11 cellular contexts compared by ENCODE assay signal in the genomic region with DNA sequence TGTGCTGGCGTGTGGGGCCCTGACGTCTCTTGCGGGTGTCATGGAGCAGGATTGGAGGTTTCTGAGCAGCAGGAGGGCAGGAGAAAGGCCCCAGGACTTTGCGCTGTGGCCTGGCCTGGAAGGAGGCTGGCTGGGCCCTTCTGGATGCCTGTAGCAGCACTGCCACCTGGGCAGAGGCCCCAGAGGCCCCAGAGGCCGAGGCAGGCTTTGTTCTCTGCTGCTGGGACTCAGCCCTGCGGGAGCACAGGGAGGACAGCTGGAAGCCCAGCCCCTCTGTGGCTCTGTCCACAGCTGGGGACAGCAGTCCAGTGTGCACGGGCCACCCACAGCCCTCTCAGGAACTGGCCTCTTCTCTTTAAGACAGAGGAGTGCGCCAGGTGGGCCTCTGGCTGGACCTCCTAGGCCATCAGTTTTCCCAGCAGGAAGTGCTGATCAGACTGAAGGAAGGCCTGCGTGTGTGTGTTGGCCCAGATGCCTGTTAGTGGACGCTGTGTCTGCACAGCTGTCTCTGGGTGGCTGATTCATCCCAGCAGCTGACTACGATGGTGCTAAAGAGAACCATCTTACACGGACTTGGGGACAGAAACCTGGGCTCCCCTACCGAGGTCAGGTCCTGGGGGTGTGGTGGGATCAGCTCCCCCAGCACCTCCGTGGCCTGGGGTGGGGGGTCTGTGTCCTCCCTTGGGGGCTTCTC. TPM values are rescaled to one million over a fixed set of nuclear protein-coding genes. Genes with fewer than 3 reads are reported as not detected.
A peak's percentile ranks its signal among the peaks of the same experiment; 100 is the strongest.
DNase-seq lines count a peak whose midpoint lies in the region; ATAC-seq and TF ChIP-seq lines count a peak whose summit lies in the region.
"Had no signal": no experiment of that assay in that cellular context is flagged by ENCODE, and none has a peak within 500 bp of the region (broad histone marks: within the 10 kb centered on the region; RNA-seq: fewer than 3 reads in every experiment).

No MANE protein-coding gene starts in this region.

- peaks cover 31% of the 10 kb centered on the region; the same call in 1 of the 2 replicates for H3K79me2 ChIP-seq in SK-N-SH (ENCODE audit: insufficient read depth)

- peaks cover 28 to 55% of the 10 kb centered on the region in 2 experiments for H3K4me1 ChIP-seq in SK-N-SH (ENCODE audit: control insufficient read depth in 1 of 2, insufficient read depth in 2 of 2, low read depth in 1 of 2, low read length in 1 of 2)

- POLR2A ChIA-PET in SK-N-SH (lab: Yijun Ruan, JAX) = interaction anchor here (1.4 kb wide), 1 partner anchor 9 kb away, joined by 3 read pairs; no protein-coding TSS in a partner anchor

- peak; percentile 84 for DNase-seq in HCEC 1CT
- DNase-seq in SK-N-SH = peak; percentile 85
- peak; percentile 72 for DNase-seq in glutamatergic neuron
- DNase-seq in NOMO-1 treated with dmso at 0.1 percent for 144 hours (lab: John Stamatoyannopoulos, UW; ENCODE audit: unreplicated experiment) = no peak
- no peak for DNase-seq in ecto neural progenitor cell (ENCODE audit: low spot score)
- DNase-seq in NCI-H446 treated with DMSO at 0.1 percent for 48 hours (lab: John Stamatoyannopoulos, UW) = no peak
- DNase-seq: KBM-7 had no signal

- H3K4me3 Mint-ChIP-seq in glutamatergic neuron (ENCODE audit: unreplicated experiment) = peak overlapping the region; percentile 20

- TF ChIP-seq CTCF in SK-N-SH (IDR thresholded peaks at IDR 0.05) = no peak
- TF ChIP-seq CTCF in glutamatergic neuron (IDR thresholded peaks at IDR 0.05; ENCODE audit: partially characterized antibody, unreplicated experiment) = no peak

- peaks cover 12% of the 10 kb centered on the region for H3K9me3 Mint-ChIP-seq in glutamatergic neuron (ENCODE audit: unreplicated experiment)

- H3K9ac ChIP-seq in SK-N-SH = 0 out of 2 replicates have a peak overlapping the region, but pooled peaks have one; percentile 11

- H2AFZ ChIP-seq in SK-N-SH (ENCODE audit: low read depth) = no peak overlapping the region

- H3K27me3 ChIP-seq in SK-N-SH (ENCODE audit: insufficient read depth) = no peaks in the 10 kb centered on the region

- TF ChIP-seq EP300 in SK-N-SH (IDR thresholded peaks at IDR 0.05; ENCODE audit: borderline replicate concordance in 1 of 2, low read depth in 1 of 2, low read length in 1 of 2) = no peak

- H3K9me3 ChIP-seq in SK-N-SH = no peaks in the 10 kb centered on the region
- H3K9me3 ChIP-seq: thoracic aorta had no signal

- peaks cover 50% of the 10 kb centered on the region for H3K4me1 Mint-ChIP-seq in glutamatergic neuron (ENCODE audit: low read depth, unreplicated experiment)

- no peak for ATAC-seq in HG02678 (IDR thresholded peaks at IDR 0.05; ENCODE audit: unreplicated experiment)

- H3K4me3 ChIP-seq in SK-N-SH (ENCODE audit: low read depth in 2 of 2, low read length in 1 of 2) (no peak overlapping the region), skin epidermis (no peak overlapping the region)
- H3K4me3 ChIP-seq: thoracic aorta had no signal

- H3K36me3 ChIP-seq in SK-N-SH (replicated peaks in 1 of 2; ENCODE audit: control insufficient read depth in 1 of 2, insufficient read depth in 2 of 2, low read length in 1 of 2) = peaks cover 0 to 14% of the 10 kb centered on the region in 2 experiments

- no peak for TF ChIP-seq RAD21 in SK-N-SH (IDR thresholded peaks at IDR 0.05; ENCODE audit: low read length)

- peaks cover 6% of the 10 kb centered on the region for H3F3A ChIP-seq in SK-N-SH (replicated peaks; ENCODE audit: insufficient read depth)

- H3K4me2 ChIP-seq in SK-N-SH = peak overlapping the region; percentile 43; the same call in 1 of the 2 replicates

- peak overlapping the region; percentile 85 for H3K27ac Mint-ChIP-seq in glutamatergic neuron (ENCODE audit: unreplicated experiment)

- H3K27ac ChIP-seq in SK-N-SH (ENCODE audit: low read depth in 2 of 2, low read length in 1 of 2) = peak overlapping the region; percentile 30 to 92; a peak in 3 of 4 replicates
- H3K27ac ChIP-seq in skin epidermis = peak overlapping the region in 20 of 21 experiments; percentile 13 to 91 (median 58)
- H3K27ac ChIP-seq: thoracic aorta had no signal

- no peaks in the 10 kb centered on the region for H3K9me2 ChIP-seq in SK-N-SH

- peaks cover 15% of the 10 kb centered on the region for H3K27me3 Mint-ChIP-seq in glutamatergic neuron (ENCODE audit: unreplicated experiment)

- peaks cover 13% of the 10 kb centered on the region for H4K20me1 ChIP-seq in SK-N-SH (ENCODE audit: insufficient read depth)

- CTCF ChIA-PET in SK-N-SH (lab: Yijun Ruan, JAX) = interaction anchor here (0.8 to 5.1 kb wide), 5 partner anchors 10 to 217 kb away, joined by 3 to 26 read pairs (median 4); no protein-coding TSS in a partner anchor

- 62% methylated on average over 12 of the region's 14 CpGs for WGBS in SK-N-SH (ENCODE audit: low lambda C conversion rate)

- H3K36me3 Mint-ChIP-seq in glutamatergic neuron (ENCODE audit: unreplicated experiment) = peaks cover 7% of the 10 kb centered on the region

TF ChIP-seq in SK-N-SH, 30 proteins besides CTCF, POLR2A, EP300 and RAD21 (continues in another document):
- TF ChIP-seq YY1 (IDR thresholded peaks at IDR 0.05; ENCODE audit: low read depth) = no peak
- peak; percentile 75 for TF ChIP-seq TCF12 (IDR thresholded peaks at IDR 0.05)
- TF ChIP-seq CHD2 (IDR thresholded peaks at IDR 0.05; ENCODE audit: low read length, partially characterized antibody) = no peak
- no peak for TF ChIP-seq ELF1 (IDR thresholded peaks at IDR 0.05)
- TF ChIP-seq NRF1 (IDR thresholded peaks at IDR 0.05; ENCODE audit: low read depth, low read length) = no peak
- TF ChIP-seq MXI1 (IDR thresholded peaks at IDR 0.05; ENCODE audit: low read depth, low read length) = 0 out of 2 replicates have a peak, but pooled peaks have one; percentile 18
- peak; percentile 58; the same call in 1 of the 2 replicates for TF ChIP-seq SIN3A (IDR thresholded peaks at IDR 0.05; ENCODE audit: borderline replicate concordance, low read depth, low read length)
- no peak for TF ChIP-seq MEF2A (IDR thresholded peaks at IDR 0.05; ENCODE audit: borderline replicate concordance, low read depth)
- TF ChIP-seq, protein P1, sequence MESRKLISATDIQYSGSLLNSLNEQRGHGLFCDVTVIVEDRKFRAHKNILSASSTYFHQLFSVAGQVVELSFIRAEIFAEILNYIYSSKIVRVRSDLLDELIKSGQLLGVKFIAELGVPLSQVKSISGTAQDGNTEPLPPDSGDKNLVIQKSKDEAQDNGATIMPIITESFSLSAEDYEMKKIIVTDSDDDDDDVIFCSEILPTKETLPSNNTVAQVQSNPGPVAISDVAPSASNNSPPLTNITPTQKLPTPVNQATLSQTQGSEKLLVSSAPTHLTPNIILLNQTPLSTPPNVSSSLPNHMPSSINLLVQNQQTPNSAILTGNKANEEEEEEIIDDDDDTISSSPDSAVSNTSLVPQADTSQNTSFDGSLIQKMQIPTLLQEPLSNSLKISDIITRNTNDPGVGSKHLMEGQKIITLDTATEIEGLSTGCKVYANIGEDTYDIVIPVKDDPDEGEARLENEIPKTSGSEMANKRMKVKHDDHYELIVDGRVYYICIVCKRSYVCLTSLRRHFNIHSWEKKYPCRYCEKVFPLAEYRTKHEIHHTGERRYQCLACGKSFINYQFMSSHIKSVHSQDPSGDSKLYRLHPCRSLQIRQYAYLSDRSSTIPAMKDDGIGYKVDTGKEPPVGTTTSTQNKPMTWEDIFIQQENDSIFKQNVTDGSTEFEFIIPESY (IDR thresholded peaks at IDR 0.05; ENCODE audit: borderline replicate concordance, low read depth) = no peak
- no peak for TF ChIP-seq RCOR1 (IDR thresholded peaks at IDR 0.05; ENCODE audit: low read length)
- no peak for TF ChIP-seq IRF3 (IDR thresholded peaks at IDR 0.05; ENCODE audit: low read depth, low read length)
- TF ChIP-seq, protein P2, sequence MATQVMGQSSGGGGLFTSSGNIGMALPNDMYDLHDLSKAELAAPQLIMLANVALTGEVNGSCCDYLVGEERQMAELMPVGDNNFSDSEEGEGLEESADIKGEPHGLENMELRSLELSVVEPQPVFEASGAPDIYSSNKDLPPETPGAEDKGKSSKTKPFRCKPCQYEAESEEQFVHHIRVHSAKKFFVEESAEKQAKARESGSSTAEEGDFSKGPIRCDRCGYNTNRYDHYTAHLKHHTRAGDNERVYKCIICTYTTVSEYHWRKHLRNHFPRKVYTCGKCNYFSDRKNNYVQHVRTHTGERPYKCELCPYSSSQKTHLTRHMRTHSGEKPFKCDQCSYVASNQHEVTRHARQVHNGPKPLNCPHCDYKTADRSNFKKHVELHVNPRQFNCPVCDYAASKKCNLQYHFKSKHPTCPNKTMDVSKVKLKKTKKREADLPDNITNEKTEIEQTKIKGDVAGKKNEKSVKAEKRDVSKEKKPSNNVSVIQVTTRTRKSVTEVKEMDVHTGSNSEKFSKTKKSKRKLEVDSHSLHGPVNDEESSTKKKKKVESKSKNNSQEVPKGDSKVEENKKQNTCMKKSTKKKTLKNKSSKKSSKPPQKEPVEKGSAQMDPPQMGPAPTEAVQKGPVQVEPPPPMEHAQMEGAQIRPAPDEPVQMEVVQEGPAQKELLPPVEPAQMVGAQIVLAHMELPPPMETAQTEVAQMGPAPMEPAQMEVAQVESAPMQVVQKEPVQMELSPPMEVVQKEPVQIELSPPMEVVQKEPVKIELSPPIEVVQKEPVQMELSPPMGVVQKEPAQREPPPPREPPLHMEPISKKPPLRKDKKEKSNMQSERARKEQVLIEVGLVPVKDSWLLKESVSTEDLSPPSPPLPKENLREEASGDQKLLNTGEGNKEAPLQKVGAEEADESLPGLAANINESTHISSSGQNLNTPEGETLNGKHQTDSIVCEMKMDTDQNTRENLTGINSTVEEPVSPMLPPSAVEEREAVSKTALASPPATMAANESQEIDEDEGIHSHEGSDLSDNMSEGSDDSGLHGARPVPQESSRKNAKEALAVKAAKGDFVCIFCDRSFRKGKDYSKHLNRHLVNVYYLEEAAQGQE (IDR thresholded peaks at IDR 0.05; ENCODE audit: low read depth, low read length) = no peak
- no peak for TF ChIP-seq GATA2 (CRISPR knock-in tag; IDR thresholded peaks at IDR 0.05)

RNA-seq across cellular contexts. Expression of gene ZNF750, which starts 26.8 kb away (rescaled TPM):
- polyA plus RNA-seq in SK-N-SH (2012; rRNA removed) = not detected in 2 replicates
- not detected in 2 replicates for polyA plus RNA-seq in SK-N-SH (2012; cell fraction: cytosol; rRNA removed)
- polyA plus RNA-seq in SK-N-SH (2012; cell fraction: nucleus; rRNA removed) = not detected in 2 replicates
- 1.4 TPM for total RNA-seq in glutamatergic neuron (ENCODE audit: unreplicated experiment)
- total RNA-seq: mucosa of gallbladder, thoracic aorta had no signal

Comparison
In these comparisons a context has a peak if more than half of its experiments do, and no peak if none do; other contexts are left out.
1. DNase-seq: peak in HCEC 1CT (single experiment), SK-N-SH (single experiment) and glutamatergic neuron (single experiment); none in NOMO-1 treated with dmso at 0.1 percent for 144 hours (single experiment), ecto neural progenitor cell (single experiment) and NCI-H446 treated with DMSO at 0.1 percent for 48 hours (single experiment).